17 cellular contexts compared by ENCODE assay signal in genomic region chr3:67044955-67045354, GRCh38. TPM values are rescaled to one million over a fixed set of nuclear protein-coding genes. Genes with fewer than 3 reads are reported as not detected.
DNase-seq lines count a peak whose midpoint lies in the region; ATAC-seq, FAIRE-seq and TF ChIP-seq lines count a peak whose summit lies in the region.
"Had no signal": no experiment of that assay in that cellular context is flagged by ENCODE, and none has a peak within 500 bp of the region (broad histone marks: within the 10 kb centered on the region; RNA-seq: fewer than 3 reads in every experiment).

No MANE protein-coding gene starts in this region.

- no peak overlapping the region for H3K23ac ChIP-seq in H1 (ENCODE audit: insufficient read length)

- no peaks in the 10 kb centered on the region for H4K20me1 ChIP-seq in DOHH2 (ENCODE audit: control insufficient read depth, insufficient read depth, low read depth, low read length)
- H4K20me1 ChIP-seq in H1 (replicated peaks in 1 of 2; ENCODE audit: control insufficient read depth in 1 of 2, insufficient read depth in 2 of 2, low read length in 2 of 2), result no peaks in the 10 kb centered on the region

- no peaks in the 10 kb centered on the region for H3K27me3 ChIP-seq in DOHH2 (ENCODE audit: control insufficient read depth, low read length)
- no peaks in the 10 kb centered on the region for H3K27me3 ChIP-seq in H1 (replicated peaks in 1 of 4; ENCODE audit: control insufficient read depth in 3 of 4, extremely low read depth in 1 of 4, insufficient read depth in 3 of 4, low read length in 3 of 4)
- H3K27me3 ChIP-seq: Peyer's patch had no signal

- no peak overlapping the region for H4K91ac ChIP-seq in H1 (replicated peaks; ENCODE audit: insufficient read length, low read length)

- no peak overlapping the region for H2BK120ac ChIP-seq in H1 (replicated peaks; ENCODE audit: low read depth, low read length)

- 75% methylated on average over 2 of the region's 2 CpGs; no CpG with 5 or more reads in 1 of the 2 experiments for WGBS in H1 (ENCODE audit: extremely low coverage in 1 of 2, insufficient coverage in 1 of 2, insufficient read length in 1 of 2, insufficient replicate concordance in 2 of 2, low coverage in 1 of 2, low lambda C conversion rate in 2 of 2, missing lambda C conversion rate in 1 of 2), 2 experiments

- H3K9ac ChIP-seq in H1 (replicated peaks in 1 of 4; ENCODE audit: extremely low read depth in 1 of 4, low read depth in 3 of 4, low read length in 3 of 4), result no peak overlapping the region

- no peak for TF ChIP-seq RAD21 in H1 (IDR thresholded peaks at IDR 0.05 in 1 of 2, conservative IDR thresholded peaks at IDR 0.05 in 1 of 2; ENCODE audit: low read depth in 2 of 2, low read length in 2 of 2)

- H3K4me3 ChIP-seq in DOHH2 (ENCODE audit: low read length), result peak overlapping the region; percentile 71
- H3K4me3 ChIP-seq in H1 (ENCODE audit: extremely low read depth in 1 of 4, insufficient read depth in 2 of 4, low read depth in 3 of 4, low read length in 4 of 4), result no peak overlapping the region
- H3K4me3 ChIP-seq: Peyer's patch had no signal

- H3K4me1 ChIP-seq in DOHH2 (ENCODE audit: control insufficient read depth, low read length) (peaks cover 59% of the 10 kb centered on the region), H1 (replicated peaks in 1 of 4; ENCODE audit: control insufficient read depth in 3 of 4, insufficient read depth in 4 of 4, low read length in 3 of 4) (no peaks in the 10 kb centered on the region)

- no peak overlapping the region for H2BK5ac ChIP-seq in H1 (ENCODE audit: low read depth, low read length)

- H2BK15ac ChIP-seq in H1 (ENCODE audit: low read length), result no peak overlapping the region

- H3K9me3 ChIP-seq in DOHH2 (ENCODE audit: control insufficient read depth, insufficient read depth, low read length) (peaks cover 16% of the 10 kb centered on the region), H1 (ENCODE audit: insufficient read depth in 2 of 2, low read depth in 1 of 2, low read length in 1 of 2) (no peaks in the 10 kb centered on the region; a peak in 2 of 4 replicates)
- H3K9me3 ChIP-seq: Peyer's patch had no signal

- H3K79me2 ChIP-seq in DOHH2 (ENCODE audit: control insufficient read depth, low read length), result no peaks in the 10 kb centered on the region
- H3K79me2 ChIP-seq in H1 (ENCODE audit: control insufficient read depth in 1 of 2, insufficient read depth in 2 of 2, low read length in 2 of 2), result no peaks in the 10 kb centered on the region

- peaks cover 0 to 2% of the 10 kb centered on the region in 2 donors for H3K36me3 Mint-ChIP-seq in naive B cell
- no peaks in the 10 kb centered on the region for H3K36me3 Mint-ChIP-seq in effector memory CD8-positive, alpha-beta T cell (ENCODE audit: insufficient read depth)

- H3K4ac ChIP-seq in H1 (replicated peaks; ENCODE audit: insufficient read length, low read depth, low read length), result no peak overlapping the region

- no peak for FAIRE-seq in H1 (lab: Jason Lieb, UNC)

- no peak overlapping the region for H4K5ac ChIP-seq in H1 (ENCODE audit: insufficient read length, low read depth, low read length)

- H3K14ac ChIP-seq in H1 (ENCODE audit: insufficient read length), result no peak overlapping the region

- H3K4me3 Mint-ChIP-seq in naive B cell, result peak overlapping the region in 7 of 8 donors; percentile 26 to 82 (median 59)
- no peak overlapping the region for H3K4me3 Mint-ChIP-seq in effector memory CD8-positive, alpha-beta T cell
- H3K4me3 Mint-ChIP-seq: CD4-positive, alpha-beta T cell had no signal

- H3K4me2 ChIP-seq in DOHH2 (ENCODE audit: low read length) (peak overlapping the region; percentile 89), H1 (ENCODE audit: insufficient read depth in 1 of 2, low read depth in 2 of 2, low read length in 2 of 2) (no peak overlapping the region)

- H2BK20ac ChIP-seq in H1 (ENCODE audit: low read length), result no peak overlapping the region

- H3K36me3 ChIP-seq in DOHH2 (ENCODE audit: control insufficient read depth, low read length) (peaks cover 20% of the 10 kb centered on the region), H1 (ENCODE audit: control insufficient read depth in 2 of 4, insufficient read depth in 4 of 4, low read length in 3 of 4) (no peaks in the 10 kb centered on the region)
- H3K36me3 ChIP-seq: Peyer's patch had no signal

- DNase-seq in NCI-H82 treated with DMSO at 0.1 percent for 48 hours (lab: John Stamatoyannopoulos, UW; ENCODE audit: unreplicated experiment), result peak; percentile 3
- no peak for DNase-seq in H1 (ENCODE audit: low read depth in 1 of 2, low spot score in 2 of 2)
- DNase-seq in naive B cell, result no peak
- no peak for DNase-seq in NCI-H774 (lab: John Stamatoyannopoulos, UW)
- no peak for DNase-seq in GM19238 (ENCODE audit: insufficient read length, low spot score)
- no peak for DNase-seq in NCI-H2081 (lab: John Stamatoyannopoulos, UW)
- no peak for DNase-seq in effector memory CD8-positive, alpha-beta T cell
- DNase-seq: CD4-positive, alpha-beta T cell; DMS79; GF-D8; NCI-H146; NCI-H345; NCI-H526 treated with DMSO at 0.1 percent for 48 hours; Peyer's patch; Right ventricle myocardium superior had no signal

- H3K9me2 ChIP-seq in DOHH2 (replicated peaks; ENCODE audit: control insufficient read depth, low read length), result no peaks in the 10 kb centered on the region

- H3K56ac ChIP-seq in H1 (replicated peaks; ENCODE audit: insufficient read length, low read depth, low read length), result no peak overlapping the region

- H3K9me3 Mint-ChIP-seq in naive B cell, result peaks cover 0 to 6% (median under 1%) of the 10 kb centered on the region in 7 donors
- H3K9me3 Mint-ChIP-seq in effector memory CD8-positive, alpha-beta T cell, result no peaks in the 10 kb centered on the region
- H3K9me3 Mint-ChIP-seq: CD4-positive, alpha-beta T cell had no signal

- H3K27ac ChIP-seq in DOHH2 (ENCODE audit: low read depth, low read length) (peak overlapping the region; percentile 100), H1 (ENCODE audit: low read depth, low read length) (no peak overlapping the region)
- H3K27ac ChIP-seq: Peyer's patch had no signal

- H3K27me3 Mint-ChIP-seq in naive B cell, result no peaks in the 10 kb centered on the region
- peaks cover 4% of the 10 kb centered on the region in 2 donors for H3K27me3 Mint-ChIP-seq in effector memory CD8-positive, alpha-beta T cell

- no peak for TF ChIP-seq POLR2A in H1 (IDR thresholded peaks at IDR 0.05; ENCODE audit: control extremely low read depth in 1 of 2, low read depth in 2 of 2, low read length in 2 of 2)

- POLR2A ChIA-PET in H1 (lab: Charles Lee; ENCODE audit: partially characterized antibody), result no interaction called here

- H3K23me2 ChIP-seq in H1 (ENCODE audit: low read depth, low read length), result no peaks in the 10 kb centered on the region

- H2AFZ ChIP-seq in H1 (ENCODE audit: low read length), result peak overlapping the region; percentile 25; the same call in 1 of the 2 replicates

- no peak for ATAC-seq in naive B cell (ENCODE audit: low read depth in 2 of 2)
- ATAC-seq in effector memory CD8-positive, alpha-beta T cell (replicated peaks), result no peak
- ATAC-seq: SK-N-SH treated with all-trans-retinoic acid at 6 μM for 48 hours had no signal

- H3K4me1 Mint-ChIP-seq in naive B cell, result peaks cover 31 to 50% (median 31%) of the 10 kb centered on the region in 3 donors
- peaks cover 2 to 6% of the 10 kb centered on the region in 2 donors for H3K4me1 Mint-ChIP-seq in effector memory CD8-positive, alpha-beta T cell (ENCODE audit: low read depth in 2 of 2)

- no peaks in the 10 kb centered on the region for H3K79me1 ChIP-seq in H1 (ENCODE audit: low read depth, low read length)

- H3K18ac ChIP-seq in H1 (ENCODE audit: extremely low read depth, low read length), result no peak overlapping the region

- H3K27ac Mint-ChIP-seq in naive B cell, result peak overlapping the region; percentile 9 to 92 (median 44)
- no peak overlapping the region for H3K27ac Mint-ChIP-seq in effector memory CD8-positive, alpha-beta T cell
- H3K27ac Mint-ChIP-seq: CD4-positive, alpha-beta T cell had no signal

- H4K8ac ChIP-seq in H1 (ENCODE audit: extremely low read depth, insufficient read depth, low read length), result no peak overlapping the region

- H2AK5ac ChIP-seq in H1 (ENCODE audit: low read depth, low read length), result no peak overlapping the region

- CTCF ChIA-PET in H1 (lab: Charles Lee; ENCODE audit: partially characterized antibody), result interaction anchor here (1.6 to 2.2 kb wide), 3 partner anchors 10 to 72 kb away, joined by 4 to 10 read pairs (median 6); no protein-coding TSS in a partner anchor

- TF ChIP-seq EP300 in H1 (IDR thresholded peaks at IDR 0.05; ENCODE audit: borderline replicate concordance in 1 of 2, low read depth in 2 of 2, low read length in 2 of 2), result no peak

- H2BK12ac ChIP-seq in H1 (ENCODE audit: low read depth, low read length), result no peak overlapping the region

- TF ChIP-seq CTCF in DOHH2 (IDR thresholded peaks at IDR 0.05; ENCODE audit: low read depth, low read length, poor library complexity, severe bottlenecking) (no peak), H1 (IDR thresholded peaks at IDR 0.05; ENCODE audit: control extremely low read depth in 1 of 3, insufficient read depth in 1 of 3, low read depth in 1 of 3, low read length in 3 of 3) (no peak)

- peaks cover 51% of the 10 kb centered on the region for H3F3A ChIP-seq in DOHH2 (ENCODE audit: control insufficient read depth, insufficient read depth)

TF ChIP-seq in H1, 55 proteins besides CTCF, POLR2A, EP300 and RAD21 (continues in another document):
- TF ChIP-seq JUND (IDR thresholded peaks at IDR 0.05; ENCODE audit: low read length) (no peak), HDAC6 (IDR thresholded peaks at IDR 0.05; ENCODE audit: low read depth, low read length) (no peak), HDAC2 (IDR thresholded peaks at IDR 0.05; ENCODE audit: borderline replicate concordance in 1 of 2, low read depth in 2 of 2, low read length in 2 of 2) (no peak), POU5F1 (IDR thresholded peaks at IDR 0.05; ENCODE audit: low read depth, low read length) (no peak), BRCA1 (IDR thresholded peaks at IDR 0.05; ENCODE audit: low read depth, low read length) (no peak), BCL11A (IDR thresholded peaks at IDR 0.05; ENCODE audit: low read depth in 2 of 2, low read length in 2 of 2) (no peak), GTF2F1 (IDR thresholded peaks at IDR 0.05; ENCODE audit: borderline replicate concordance, low read depth, low read length) (no peak), SIRT6 (IDR thresholded peaks at IDR 0.05; ENCODE audit: low read length) (no peak)

RNA-seq across cellular contexts. Expression of gene KBTBD8, which starts 46.8 kb away (rescaled TPM):
- total RNA-seq in H1 (2021; fragmentation: NEBNext Ultra II Directional; extraction: Animal tissue kit (Norgen Biotek cat#: 25700)), result 23.9 and 26.0 TPM in 2 replicates
- polyA plus RNA-seq in H1 (2011; rRNA removed) (1.2 and 3.2 TPM in 2 replicates), naive B cell (ENCODE audit: low read depth in 6 of 6) (10 to 100 TPM; 19.6 to 28.0 (median 21.9) TPM)
- 5.0 TPM for polyA plus RNA-seq in H1 (2011; cell fraction: cytosol; rRNA removed)
- polyA plus RNA-seq in H1 (2011; cell fraction: nucleus; rRNA removed), result 3.0 TPM
- 5.2 to 9.6 TPM (median 6.9 TPM) in 4 replicates for polyA plus RNA-seq in H1 (2012, experiment 1 of 2)
- polyA plus RNA-seq in H1 (2012, experiment 2 of 2), result 0.62 TPM
- 8.5 TPM for polyA plus RNA-seq in H1 (2013, experiment 1 of 2)
- 8.2 TPM for polyA plus RNA-seq in H1 (2013, experiment 2 of 2)
- polyA minus RNA-seq in H1 (2011; rRNA and poly(A)+ RNA removed), result 23.4 and 24.2 TPM in 2 replicates
- 9.7 TPM for polyA minus RNA-seq in H1 (2011; cell fraction: cytosol; rRNA and poly(A)+ RNA removed)
- polyA minus RNA-seq in H1 (2011; cell fraction: nucleus; rRNA and poly(A)+ RNA removed), result 16.0 TPM

Comparison
In these comparisons a context has a peak if more than half of its experiments do, and no peak if none do; other contexts are left out.
1. H3K27ac Mint-ChIP-seq: peak in naive B cell (6 of 6); none in effector memory CD8-positive, alpha-beta T cell (0 of 2).
2. H3K4me3 Mint-ChIP-seq: peak in naive B cell (7 of 8); none in effector memory CD8-positive, alpha-beta T cell (0 of 2).